20 cellular contexts compared by ENCODE assay signal in the genomic region with DNA sequence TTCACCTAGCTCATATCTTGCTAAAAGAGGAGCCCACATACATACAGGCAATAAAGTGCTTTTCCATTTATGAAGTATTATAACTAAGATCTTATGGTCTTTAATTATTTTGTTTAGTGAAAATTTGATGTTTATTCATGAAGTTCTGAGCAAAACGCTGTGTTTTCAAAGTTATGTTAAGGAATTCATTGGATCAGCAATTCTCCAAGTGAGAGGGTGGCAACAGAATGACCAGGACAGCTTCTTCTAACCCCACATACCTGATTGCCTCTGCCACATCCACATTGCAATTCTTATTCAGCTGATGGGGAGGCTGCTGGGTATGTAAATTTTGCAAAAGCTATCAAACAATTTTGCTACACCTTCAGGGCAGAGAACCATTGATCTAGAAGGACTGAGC.
DNase-seq lines count a peak whose midpoint lies in the region; ATAC-seq, FAIRE-seq and TF ChIP-seq lines count a peak whose summit lies in the region.
"Had no signal": no experiment of that assay in that cellular context is flagged by ENCODE, and none has a peak within 500 bp of the region (broad histone marks: within the 10 kb centered on the region; RNA-seq: fewer than 3 reads in every experiment).

No MANE protein-coding gene starts in this region.

- peak overlapping the region; percentile 61 for H3K27ac Mint-ChIP-seq in nephron progenitor cell
- H3K27ac Mint-ChIP-seq: activated CD8-positive, alpha-beta T cell treated with anti-CD3 and anti-CD28 coated beads for 36 hours; activated T-helper 1 cell treated with anti-CD3 and anti-CD28 coated beads, Interleukin-12 subunit alpha, Interleukin-12 subunit beta, Interleukin-2, Interleukin-4 antibody, amounts not matched to agents 30 ng/mL and 10 ng/mL and 1 ng/mL, durations not matched to agents 14 hours and 24 hours and 36 hours; CD4-positive, CD25-positive, alpha-beta regulatory T cell; memory B cell had no signal

- TF ChIP-seq CTCF in heart left ventricle (IDR thresholded peaks at IDR 0.05), result no peak
- no peak for TF ChIP-seq CTCF in epithelial cell of proximal tubule (conservative IDR thresholded peaks at IDR 0.05; ENCODE audit: low read depth, low read length)
- TF ChIP-seq CTCF in nephron progenitor cell (IDR thresholded peaks at IDR 0.05), result no peak
- no peak for TF ChIP-seq CTCF in upper lobe of right lung (IDR thresholded peaks at IDR 0.05)

- H3K9me3 Mint-ChIP-seq in nephron progenitor cell, result no peaks in the 10 kb centered on the region
- H3K9me3 Mint-ChIP-seq: activated CD8-positive, alpha-beta T cell treated with anti-CD3 and anti-CD28 coated beads for 36 hours; memory B cell had no signal

- no peak for FAIRE-seq in frontal cortex (lab: Jason Lieb, UNC)
- FAIRE-seq: GM18507 had no signal

- H3K4me3 ChIP-seq in heart left ventricle, result no peak overlapping the region
- peak overlapping the region; percentile 57 for H3K4me3 ChIP-seq in epithelial cell of proximal tubule (ENCODE audit: low read depth, low read length)
- no peak overlapping the region for H3K4me3 ChIP-seq in upper lobe of right lung
- H3K4me3 ChIP-seq: Peyer's patch, skin epidermis, transverse colon had no signal

- H3K36me3 ChIP-seq in heart left ventricle, result peaks cover 0 to 21% (median 0%) of the 10 kb centered on the region in 9 donors
- H3K36me3 ChIP-seq in upper lobe of right lung, result peaks cover 5% of the 10 kb centered on the region
- H3K36me3 ChIP-seq: neutrophil, Peyer's patch, transverse colon had no signal

- peaks cover 48% of the 10 kb centered on the region for H3K4me1 Mint-ChIP-seq in nephron progenitor cell
- H3K4me1 Mint-ChIP-seq: CD4-positive, CD25-positive, alpha-beta regulatory T cell; memory B cell had no signal

- H3K4me3 Mint-ChIP-seq in nephron progenitor cell, result no peak overlapping the region
- H3K4me3 Mint-ChIP-seq: activated CD8-positive, alpha-beta T cell treated with anti-CD3 and anti-CD28 coated beads for 36 hours; activated T-helper 1 cell treated with anti-CD3 and anti-CD28 coated beads, Interleukin-12 subunit alpha, Interleukin-12 subunit beta, Interleukin-2, Interleukin-4 antibody, amounts not matched to agents 30 ng/mL and 10 ng/mL and 1 ng/mL, durations not matched to agents 14 hours and 24 hours and 36 hours; CD4-positive, CD25-positive, alpha-beta regulatory T cell; memory B cell had no signal

- TF ChIP-seq POLR2A in heart left ventricle (IDR thresholded peaks at IDR 0.05), result no peak

- DNase-seq in heart left ventricle (no peak), Right ventricle myocardium inferior (ENCODE audit: missing footprints) (no peak), epithelial cell of proximal tubule (ENCODE audit: low read depth) (no peak), nephron progenitor cell (no peak), upper lobe of right lung (no peak), frontal cortex (ENCODE audit: low spot score in 2 of 2) (no peak), hepatic stellate cell (ENCODE audit: low spot score) (no peak)
- DNase-seq: activated CD8-positive, alpha-beta T cell treated with anti-CD3 and anti-CD28 coated beads for 36 hours; CD4-positive, CD25-positive, alpha-beta regulatory T cell; DMS79 treated with DMSO at 0.1 percent for 48 hours; NCI-H1048; NCI-H774; Peyer's patch; transverse colon had no signal

- ATAC-seq in heart left ventricle (no peak), Right ventricle myocardium inferior (no peak), upper lobe of right lung (no peak), HG02938 (IDR thresholded peaks at IDR 0.05; ENCODE audit: unreplicated experiment) (no peak)
- ATAC-seq: activated CD8-positive, alpha-beta T cell treated with anti-CD3 and anti-CD28 coated beads for 36 hours had no signal

- WGBS in heart left ventricle, 4 donors, result 74 to 86% (median 79%) methylated on average over 1 of the region's 1 CpG

- H3K9me3 ChIP-seq in heart left ventricle, result no peaks in the 10 kb centered on the region
- no peaks in the 10 kb centered on the region for H3K9me3 ChIP-seq in upper lobe of right lung
- H3K9me3 ChIP-seq: neutrophil, Peyer's patch, transverse colon had no signal

- H3K27me3 ChIP-seq in heart left ventricle, result no peaks in the 10 kb centered on the region
- H3K27me3 ChIP-seq in upper lobe of right lung, result no peaks in the 10 kb centered on the region
- H3K27me3 ChIP-seq: Peyer's patch, transverse colon had no signal

- H3K27me3 Mint-ChIP-seq in nephron progenitor cell (ENCODE audit: low read depth, poor library complexity), result peaks cover 3% of the 10 kb centered on the region

- H3K36me3 Mint-ChIP-seq in nephron progenitor cell (ENCODE audit: low read depth), result peaks cover 29% of the 10 kb centered on the region
- H3K36me3 Mint-ChIP-seq: CD4-positive, CD25-positive, alpha-beta regulatory T cell; memory B cell had no signal

- H3K4me1 ChIP-seq in heart left ventricle (peaks cover 5 to 79% (median 51%) of the 10 kb centered on the region in 12 donors), upper lobe of right lung (peaks cover 28% of the 10 kb centered on the region)

- intact Hi-C loops in heart left ventricle (cut with DNase I), result no loop called here
- intact Hi-C loops in Right ventricle myocardium inferior (cut with DNase I), result no loop called here
- intact Hi-C loops in upper lobe of right lung (cut with DNase I), result no loop called here

- H3K27ac ChIP-seq in heart left ventricle, result peak overlapping the region in 8 of 12 donors; percentile 16 to 70 (median 59)
- H3K27ac ChIP-seq in upper lobe of right lung, result peak overlapping the region; percentile 75
- H3K27ac ChIP-seq: neutrophil had no signal
